Comparison of ENCODE assay signal across 13 cellular contexts in genomic region chr10:54133201-54133600, GRCh38.
DNase-seq lines count a peak whose midpoint lies in the region; ATAC-seq and TF ChIP-seq lines count a peak whose summit lies in the region.
"Had no signal": no experiment of that assay in that cellular context is flagged by ENCODE, and none has a peak within 500 bp of the region (broad histone marks: within the 10 kb centered on the region; RNA-seq: fewer than 3 reads in every experiment).

No MANE protein-coding gene starts in this region.

- H3K9me3 ChIP-seq in left ventricle myocardium inferior (replicated peaks) = peaks cover under 1% of the 10 kb centered on the region
- peaks cover 0 to 2% (median 0%) of the 10 kb centered on the region in 12 donors for H3K9me3 ChIP-seq in heart left ventricle
- no peaks in the 10 kb centered on the region for H3K9me3 ChIP-seq in RWPE2 (ENCODE audit: severe bottlenecking)
- H3K9me3 ChIP-seq: gastroesophageal sphincter, right atrium auricular region, vagina had no signal

- H3K4me3 ChIP-seq in left ventricle myocardium inferior (no peak overlapping the region), heart left ventricle (no peak overlapping the region), RWPE2 (ENCODE audit: severe bottlenecking) (no peak overlapping the region)
- H3K4me3 ChIP-seq: gastroesophageal sphincter, lung, right atrium auricular region, vagina had no signal

- TF ChIP-seq CTCF in left ventricle myocardium inferior (IDR thresholded peaks at IDR 0.05; ENCODE audit: borderline replicate concordance) (peak; percentile 20), heart left ventricle (IDR thresholded peaks at IDR 0.05) (peak in 3 of 12 donors; percentile 13 to 25 (median 15)), RWPE2 (IDR thresholded peaks at IDR 0.05; ENCODE audit: poor library complexity, severe bottlenecking) (peak; percentile 66)

- no peak for DNase-seq in left ventricle myocardium inferior
- no peak for DNase-seq in heart left ventricle
- no peak for DNase-seq in RWPE2 (ENCODE audit: low spot score)
- peak; percentile 2 for DNase-seq in globus pallidus (ENCODE audit: low spot score)
- DNase-seq in cortex of kidney (lab: John Stamatoyannopoulos, UW) = no peak
- DNase-seq in NCI-H774 (lab: John Stamatoyannopoulos, UW) = no peak
- no peak for DNase-seq in DMS79 (lab: John Stamatoyannopoulos, UW)
- DNase-seq: NCI-H146 had no signal

- H3K36me3 ChIP-seq in left ventricle myocardium inferior (no peaks in the 10 kb centered on the region), heart left ventricle (no peaks in the 10 kb centered on the region), RWPE2 (ENCODE audit: low read depth) (no peaks in the 10 kb centered on the region)
- H3K36me3 ChIP-seq: gastroesophageal sphincter, right atrium auricular region, vagina had no signal

- WGBS in heart left ventricle, 4 donors = 40 to 52% (median 43%) methylated on average over 3 of the region's 3 CpGs

- H3K4me1 ChIP-seq in left ventricle myocardium inferior (no peaks in the 10 kb centered on the region), heart left ventricle (no peaks in the 10 kb centered on the region), RWPE2 (ENCODE audit: insufficient read depth, poor library complexity, severe bottlenecking) (no peaks in the 10 kb centered on the region)
- H3K4me1 ChIP-seq: gastroesophageal sphincter, right atrium auricular region, vagina had no signal

- ATAC-seq in heart left ventricle (no peak), RWPE2 (ENCODE audit: low read depth) (no peak), HG02588 (IDR thresholded peaks at IDR 0.05; ENCODE audit: unreplicated experiment) (no peak)
- ATAC-seq: gastroesophageal sphincter had no signal

- TF ChIP-seq POLR2A in heart left ventricle (IDR thresholded peaks at IDR 0.05) = no peak

- intact Hi-C loops in left ventricle myocardium inferior (cut with micrococcal nuclease) (no loop called here), heart left ventricle (cut with DNase I) (no loop called here)

- H3K27me3 ChIP-seq in left ventricle myocardium inferior (ENCODE audit: low read depth) = no peaks in the 10 kb centered on the region
- no peaks in the 10 kb centered on the region for H3K27me3 ChIP-seq in heart left ventricle
- H3K27me3 ChIP-seq in RWPE2 (ENCODE audit: insufficient read depth, poor library complexity, severe bottlenecking) = no peaks in the 10 kb centered on the region
- H3K27me3 ChIP-seq: gastroesophageal sphincter, right atrium auricular region, vagina had no signal

- H3K27ac ChIP-seq in left ventricle myocardium inferior (replicated peaks) (no peak overlapping the region), heart left ventricle (no peak overlapping the region), RWPE2 (ENCODE audit: poor library complexity, severe bottlenecking) (no peak overlapping the region)
- H3K27ac ChIP-seq: gastroesophageal sphincter, right atrium auricular region, vagina had no signal
